Comparison of ENCODE assay signal across 8 cellular contexts in genomic region chr2:34373586-34374233, GRCh38.
"Had no signal": no experiment of that assay in that cellular context is flagged by ENCODE, and none has a peak within 500 bp of the region (broad histone marks: within the 10 kb centered on the region; RNA-seq: fewer than 3 reads in every experiment).

No MANE protein-coding gene starts in this region.

- H3K4me3 Mint-ChIP-seq: GM23338, HFFc6, IgD-negative memory B cell had no signal

- H3K27me3 Mint-ChIP-seq: IgD-negative memory B cell had no signal

- H3K9me3 Mint-ChIP-seq: GM23338 had no signal

- H3K27ac Mint-ChIP-seq: GM23338, HFFc6, IgD-negative memory B cell had no signal

- DNase-seq: HFFc6, KBM-7 had no signal

- H2AFZ ChIP-seq: GM23338 had no signal

- H3K4me3 ChIP-seq: GM23338, HAP-1 had no signal

- ATAC-seq: GM23338, HCT116 had no signal

- H3K4me2 ChIP-seq: GM23338, KMS-11 had no signal

- H3K4me1 ChIP-seq: HAP-1 had no signal

- H3K36me3 ChIP-seq: HAP-1 had no signal

- H3K4me1 Mint-ChIP-seq: IgD-negative memory B cell had no signal

- H3K9me3 ChIP-seq: HAP-1 had no signal

- H3K27ac ChIP-seq: HL-60, KMS-11 had no signal
